ENCODE assay signal across 1 cellular context in the genomic region with DNA sequence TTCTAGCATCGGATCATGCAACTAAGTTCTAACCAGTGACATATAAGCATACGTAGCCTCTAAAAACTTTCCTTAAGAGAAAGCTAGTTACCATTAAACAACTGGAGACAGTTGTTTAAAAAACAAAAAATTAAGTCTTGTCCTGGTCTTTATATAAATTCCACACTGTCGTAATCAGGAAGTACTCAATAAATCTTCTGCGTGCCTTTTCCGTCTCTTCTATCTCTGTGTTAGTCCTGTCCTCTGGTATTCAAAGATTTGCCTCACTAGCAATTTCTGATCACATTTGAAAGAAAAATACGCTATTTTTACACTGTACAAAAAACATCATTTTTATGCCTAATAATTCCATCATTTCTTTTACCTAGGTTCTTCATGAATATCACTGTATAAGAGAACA.
TF ChIP-seq lines count a peak whose summit lies in the region.

No MANE protein-coding gene starts in this region.

TF ChIP-seq in WTC11, 78 proteins besides CTCF, POLR2A, EP300 and RAD21:
- TF ChIP-seq OVOL2 (CRISPR knock-in tag; IDR thresholded peaks at IDR 0.05; ENCODE audit: borderline replicate concordance) (no peak), MXD4 (CRISPR knock-in tag; IDR thresholded peaks at IDR 0.05; ENCODE audit: borderline replicate concordance) (no peak), EMX1 (CRISPR knock-in tag; IDR thresholded peaks at IDR 0.05) (no peak), SOX15 (CRISPR knock-in tag; IDR thresholded peaks at IDR 0.05) (no peak), NR3C1 (CRISPR knock-in tag; conservative IDR thresholded peaks at IDR 0.05; ENCODE audit: low read depth) (no peak), ZNF138 (CRISPR knock-in tag; conservative IDR thresholded peaks at IDR 0.05) (no peak), TEAD1 (CRISPR knock-in tag; IDR thresholded peaks at IDR 0.05) (no peak), IRF2 (CRISPR knock-in tag; IDR thresholded peaks at IDR 0.05; ENCODE audit: borderline replicate concordance, low read depth) (no peak), ZNF396 (CRISPR knock-in tag; IDR thresholded peaks at IDR 0.05; ENCODE audit: borderline replicate concordance) (no peak), ZNF671 (CRISPR knock-in tag; IDR thresholded peaks at IDR 0.05) (no peak), FOXJ3 (CRISPR knock-in tag; IDR thresholded peaks at IDR 0.05; ENCODE audit: borderline replicate concordance) (no peak), TP53 (CRISPR knock-in tag; IDR thresholded peaks at IDR 0.05) (no peak), ZNF263 (CRISPR knock-in tag; IDR thresholded peaks at IDR 0.05; ENCODE audit: low read depth) (no peak), ZNF219 (CRISPR knock-in tag; IDR thresholded peaks at IDR 0.05; ENCODE audit: borderline replicate concordance) (no peak), KAT7 (CRISPR knock-in tag; IDR thresholded peaks at IDR 0.05; ENCODE audit: borderline replicate concordance) (no peak)
- TF ChIP-seq, protein P1, sequence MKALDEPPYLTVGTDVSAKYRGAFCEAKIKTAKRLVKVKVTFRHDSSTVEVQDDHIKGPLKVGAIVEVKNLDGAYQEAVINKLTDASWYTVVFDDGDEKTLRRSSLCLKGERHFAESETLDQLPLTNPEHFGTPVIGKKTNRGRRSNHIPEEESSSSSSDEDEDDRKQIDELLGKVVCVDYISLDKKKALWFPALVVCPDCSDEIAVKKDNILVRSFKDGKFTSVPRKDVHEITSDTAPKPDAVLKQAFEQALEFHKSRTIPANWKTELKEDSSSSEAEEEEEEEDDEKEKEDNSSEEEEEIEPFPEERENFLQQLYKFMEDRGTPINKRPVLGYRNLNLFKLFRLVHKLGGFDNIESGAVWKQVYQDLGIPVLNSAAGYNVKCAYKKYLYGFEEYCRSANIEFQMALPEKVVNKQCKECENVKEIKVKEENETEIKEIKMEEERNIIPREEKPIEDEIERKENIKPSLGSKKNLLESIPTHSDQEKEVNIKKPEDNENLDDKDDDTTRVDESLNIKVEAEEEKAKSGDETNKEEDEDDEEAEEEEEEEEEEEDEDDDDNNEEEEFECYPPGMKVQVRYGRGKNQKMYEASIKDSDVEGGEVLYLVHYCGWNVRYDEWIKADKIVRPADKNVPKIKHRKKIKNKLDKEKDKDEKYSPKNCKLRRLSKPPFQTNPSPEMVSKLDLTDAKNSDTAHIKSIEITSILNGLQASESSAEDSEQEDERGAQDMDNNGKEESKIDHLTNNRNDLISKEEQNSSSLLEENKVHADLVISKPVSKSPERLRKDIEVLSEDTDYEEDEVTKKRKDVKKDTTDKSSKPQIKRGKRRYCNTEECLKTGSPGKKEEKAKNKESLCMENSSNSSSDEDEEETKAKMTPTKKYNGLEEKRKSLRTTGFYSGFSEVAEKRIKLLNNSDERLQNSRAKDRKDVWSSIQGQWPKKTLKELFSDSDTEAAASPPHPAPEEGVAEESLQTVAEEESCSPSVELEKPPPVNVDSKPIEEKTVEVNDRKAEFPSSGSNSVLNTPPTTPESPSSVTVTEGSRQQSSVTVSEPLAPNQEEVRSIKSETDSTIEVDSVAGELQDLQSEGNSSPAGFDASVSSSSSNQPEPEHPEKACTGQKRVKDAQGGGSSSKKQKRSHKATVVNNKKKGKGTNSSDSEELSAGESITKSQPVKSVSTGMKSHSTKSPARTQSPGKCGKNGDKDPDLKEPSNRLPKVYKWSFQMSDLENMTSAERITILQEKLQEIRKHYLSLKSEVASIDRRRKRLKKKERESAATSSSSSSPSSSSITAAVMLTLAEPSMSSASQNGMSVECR (CRISPR knock-in tag; IDR thresholded peaks at IDR 0.05; ENCODE audit: borderline replicate concordance): no peak
- TF ChIP-seq, protein P2, sequence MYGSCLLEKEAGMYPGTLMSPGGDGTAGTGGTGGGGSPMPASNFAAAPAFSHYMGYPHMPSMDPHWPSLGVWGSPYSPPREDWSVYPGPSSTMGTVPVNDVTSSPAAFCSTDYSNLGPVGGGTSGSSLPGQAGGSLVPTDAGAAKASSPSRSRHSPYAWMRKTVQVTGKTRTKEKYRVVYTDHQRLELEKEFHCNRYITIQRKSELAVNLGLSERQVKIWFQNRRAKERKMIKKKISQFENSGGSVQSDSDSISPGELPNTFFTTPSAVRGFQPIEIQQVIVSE (CRISPR knock-in tag; IDR thresholded peaks at IDR 0.05; ENCODE audit: borderline replicate concordance): no peak
- TF ChIP-seq, protein P3, sequence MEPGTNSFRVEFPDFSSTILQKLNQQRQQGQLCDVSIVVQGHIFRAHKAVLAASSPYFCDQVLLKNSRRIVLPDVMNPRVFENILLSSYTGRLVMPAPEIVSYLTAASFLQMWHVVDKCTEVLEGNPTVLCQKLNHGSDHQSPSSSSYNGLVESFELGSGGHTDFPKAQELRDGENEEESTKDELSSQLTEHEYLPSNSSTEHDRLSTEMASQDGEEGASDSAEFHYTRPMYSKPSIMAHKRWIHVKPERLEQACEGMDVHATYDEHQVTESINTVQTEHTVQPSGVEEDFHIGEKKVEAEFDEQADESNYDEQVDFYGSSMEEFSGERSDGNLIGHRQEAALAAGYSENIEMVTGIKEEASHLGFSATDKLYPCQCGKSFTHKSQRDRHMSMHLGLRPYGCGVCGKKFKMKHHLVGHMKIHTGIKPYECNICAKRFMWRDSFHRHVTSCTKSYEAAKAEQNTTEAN (CRISPR knock-in tag; IDR thresholded peaks at IDR 0.05): no peak
- TF ChIP-seq, protein P4, sequence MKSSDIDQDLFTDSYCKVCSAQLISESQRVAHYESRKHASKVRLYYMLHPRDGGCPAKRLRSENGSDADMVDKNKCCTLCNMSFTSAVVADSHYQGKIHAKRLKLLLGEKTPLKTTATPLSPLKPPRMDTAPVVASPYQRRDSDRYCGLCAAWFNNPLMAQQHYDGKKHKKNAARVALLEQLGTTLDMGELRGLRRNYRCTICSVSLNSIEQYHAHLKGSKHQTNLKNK (CRISPR knock-in tag; IDR thresholded peaks at IDR 0.05): no peak
- TF ChIP-seq, protein P5, sequence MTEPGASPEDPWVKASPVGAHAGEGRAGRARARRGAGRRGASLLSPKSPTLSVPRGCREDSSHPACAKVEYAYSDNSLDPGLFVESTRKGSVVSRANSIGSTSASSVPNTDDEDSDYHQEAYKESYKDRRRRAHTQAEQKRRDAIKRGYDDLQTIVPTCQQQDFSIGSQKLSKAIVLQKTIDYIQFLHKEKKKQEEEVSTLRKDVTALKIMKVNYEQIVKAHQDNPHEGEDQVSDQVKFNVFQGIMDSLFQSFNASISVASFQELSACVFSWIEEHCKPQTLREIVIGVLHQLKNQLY (CRISPR knock-in tag; IDR thresholded peaks at IDR 0.05): no peak
TF ChIP-seq in WTC11: peak in this region for 0.
